Comparison of ENCODE assay signal across 20 cellular contexts in genomic region chr14:50198503-50198902, GRCh38. TPM values are rescaled to one million over a fixed set of nuclear protein-coding genes. Genes with fewer than 3 reads are reported as not detected.
DNase-seq lines count a peak whose midpoint lies in the region; ATAC-seq and TF ChIP-seq lines count a peak whose summit lies in the region.
"Had no signal": no experiment of that assay in that cellular context is flagged by ENCODE, and none has a peak within 500 bp of the region (broad histone marks: within the 10 kb centered on the region; RNA-seq: fewer than 3 reads in every experiment).

No MANE protein-coding gene starts in this region.

- no peaks in the 10 kb centered on the region for H3K4me1 ChIP-seq in Panc1 (ENCODE audit: control insufficient read depth, insufficient read depth, low read length)
- H3K4me1 ChIP-seq in mucosa of descending colon (ENCODE audit: low read depth), result no peaks in the 10 kb centered on the region
- H3K4me1 ChIP-seq: A549; BLaER1 treated with 17β-estradiol and CSF1 and Interleukin-3, amounts not matched to agents 10 nM and 100 nM; Caco-2 had no signal

- TF ChIP-seq CTCF in Panc1 (IDR thresholded peaks at IDR 0.05) (no peak), mucosa of descending colon (IDR thresholded peaks at IDR 0.05) (no peak), omental fat pad (IDR thresholded peaks at IDR 0.05) (no peak)

- H3K9me3 ChIP-seq in Panc1 (ENCODE audit: control insufficient read depth, insufficient read depth, low read depth, low read length), result no peaks in the 10 kb centered on the region
- no peaks in the 10 kb centered on the region for H3K9me3 ChIP-seq in mucosa of descending colon
- H3K9me3 ChIP-seq: A549; BLaER1 treated with 17β-estradiol and CSF1 and Interleukin-3, amounts not matched to agents 10 nM and 100 nM; Caco-2 had no signal

- no peak for ATAC-seq in Panc1
- peak; percentile 95 for ATAC-seq in left colon
- peak; percentile 65 for ATAC-seq in mucosa of descending colon
- ATAC-seq in omental fat pad (ENCODE audit: low FRiP score), result no peak
- ATAC-seq: A549; CD8-positive, alpha-beta T cell; GM12878 had no signal

- BruUV-seq in Panc1 (replicated peaks; lab: Mats Ljungman, UMichigan), result TSS peak; percentile 22

- CTCF ChIA-PET in Panc1 (lab: Charles Lee), result no interaction called here

- in situ Hi-C loops in Panc1 (cut with HindIII; ENCODE audit: low pct_unique_long_range_greater_than_20kb, low sequenced_read_pairs), result no loop called here

- DNase-seq in Panc1 (ENCODE audit: low read depth, low spot score) (no peak), left colon (no peak), mucosa of descending colon (no peak), DMS53 (lab: John Stamatoyannopoulos, UW) (no peak), omental fat pad (ENCODE audit: low spot score) (no peak), SIG-M5 (lab: John Stamatoyannopoulos, UW) (no peak)
- DNase-seq: AML-193; Caco-2; Calu3; CD4-positive, alpha-beta T cell; CD8-positive, alpha-beta T cell; DMS79; DND-41; EL; GDM1 had no signal

- H3K4me3 ChIP-seq in Panc1 (ENCODE audit: low read depth in 2 of 2, low read length in 2 of 2), result no peak overlapping the region
- H3K4me3 ChIP-seq in mucosa of descending colon, result no peak overlapping the region
- H3K4me3 ChIP-seq: A549; BLaER1 treated with 17β-estradiol and CSF1 and Interleukin-3, amounts not matched to agents 10 nM and 100 nM; GM12878 had no signal

- H3K36me3 ChIP-seq in Panc1 (ENCODE audit: control insufficient read depth, insufficient read depth, low read length) (peaks cover 8% of the 10 kb centered on the region; the same call in 1 of the 2 replicates), mucosa of descending colon (ENCODE audit: low read depth) (no peaks in the 10 kb centered on the region)

- intact Hi-C loops in Panc1 (cut with micrococcal nuclease; ENCODE audit: unreplicated experiment), result no loop called here
- intact Hi-C loops in left colon (cut with DNase I, micrococcal nuclease), result no loop called here
- intact Hi-C loops in mucosa of descending colon (cut with DNase I, micrococcal nuclease), result no loop called here

- POLR2A ChIA-PET in Panc1 (lab: Charles Lee), result no interaction called here

- H3K27ac ChIP-seq in Panc1 (ENCODE audit: low read length), result no peak overlapping the region
- H3K27ac ChIP-seq: 22Rv1; A549; BLaER1 treated with 17β-estradiol and CSF1 and Interleukin-3, amounts not matched to agents 10 nM and 100 nM; C4-2B had no signal

- H3K27me3 ChIP-seq in Panc1 (ENCODE audit: control insufficient read depth, insufficient read depth, low read length), result no peaks in the 10 kb centered on the region
- H3K27me3 ChIP-seq: BLaER1 treated with 17β-estradiol and CSF1 and Interleukin-3, amounts not matched to agents 10 nM and 100 nM had no signal

RNA-seq across cellular contexts. Expression of gene SOS2, which starts 32.9 kb away (rescaled TPM):
- total RNA-seq in Panc1 (2021; ENCODE audit: unreplicated experiment) (21.2 TPM), left colon (10 to 100 TPM; 34.2 to 50.3 TPM), mucosa of descending colon (10 to 100 TPM; 38.0 to 60.2 (median 44.4) TPM), omental fat pad (10 to 100 TPM; 31.3 to 53.0 (median 32.2) TPM)
- polyA plus RNA-seq in Panc1 (2012; ENCODE audit: insufficient read length), result 7.0 TPM

Comparison
In these comparisons a context has a peak if more than half of its experiments do, and no peak if none do; other contexts are left out.
1. ATAC-seq: peak in left colon (single experiment) and mucosa of descending colon (single experiment); none in Panc1 (single experiment) and omental fat pad (single experiment).